In the genomic region with DNA sequence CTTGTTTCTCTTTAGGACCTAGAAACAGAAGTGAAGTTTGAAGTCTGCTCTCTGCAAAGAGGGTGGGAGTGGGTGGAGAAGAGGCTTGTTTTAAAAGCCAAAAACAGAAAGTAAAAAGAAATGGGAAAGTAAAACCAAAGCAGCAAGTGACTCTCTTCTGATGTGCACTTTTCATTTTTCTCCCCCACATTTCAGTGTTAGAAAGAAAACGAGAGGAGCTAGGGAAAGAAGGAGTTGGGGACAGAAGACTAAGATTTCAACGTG, we compare ENCODE assay signal across 9 cellular contexts. TPM values are rescaled to one million over a fixed set of nuclear protein-coding genes. Genes with fewer than 3 reads are reported as not detected.
DNase-seq lines count a peak whose midpoint lies in the region; ATAC-seq lines count a peak whose summit lies in the region.
"Had no signal": no experiment of that assay in that cellular context is flagged by ENCODE, and none has a peak within 500 bp of the region (broad histone marks: within the 10 kb centered on the region; RNA-seq: fewer than 3 reads in every experiment).

No MANE protein-coding gene starts in this region.

- H3K36me3 Mint-ChIP-seq in T-helper 1 cell treated with Interleukin-12 subunit alpha and Interleukin-12 subunit beta and Interleukin-4 antibody, amounts not matched to agents 30 μg/mL and 1 μg/mL, for 36 hours (ENCODE audit: low read depth): no peaks in the 10 kb centered on the region
- H3K36me3 Mint-ChIP-seq in activated naive CD8-positive, alpha-beta T cell treated with anti-CD3 and anti-CD28 coated beads, Interleukin-2, amount 50 U/mL, for 24 hours (ENCODE audit: low read depth): no peaks in the 10 kb centered on the region
- peaks cover 0 to 7% of the 10 kb centered on the region in 2 donors for H3K36me3 Mint-ChIP-seq in naive B cell

- DNase-seq in T-helper 1 cell: no peak
- DNase-seq in activated naive CD8-positive, alpha-beta T cell treated with anti-CD3 and anti-CD28 coated beads, Interleukin-2, amount 50 U/mL, for 24 hours: no peak
- no peak for DNase-seq in naive B cell
- DNase-seq in T-helper 9 cell: no peak
- no peak for DNase-seq in NCI-H82 (lab: John Stamatoyannopoulos, UW)
- DNase-seq in DMS53 treated with DMSO at 0.1 percent for 48 hours (lab: John Stamatoyannopoulos, UW; ENCODE audit: unreplicated experiment): no peak

- no peaks in the 10 kb centered on the region for H3K9me3 Mint-ChIP-seq in T-helper 1 cell treated with Interleukin-12 subunit alpha and Interleukin-12 subunit beta and Interleukin-4 antibody, amounts not matched to agents 30 μg/mL and 1 μg/mL, for 36 hours
- no peaks in the 10 kb centered on the region for H3K9me3 Mint-ChIP-seq in activated naive CD8-positive, alpha-beta T cell treated with anti-CD3 and anti-CD28 coated beads, Interleukin-2, amount 50 U/mL, for 24 hours
- H3K9me3 Mint-ChIP-seq in naive B cell: peaks cover 0 to 2% (median 0%) of the 10 kb centered on the region in 7 donors

- peaks cover 23% of the 10 kb centered on the region for H3K4me1 Mint-ChIP-seq in T-helper 1 cell treated with Interleukin-12 subunit alpha and Interleukin-12 subunit beta and Interleukin-4 antibody, amounts not matched to agents 30 μg/mL and 1 μg/mL, for 36 hours (ENCODE audit: low read depth)
- peaks cover 18% of the 10 kb centered on the region for H3K4me1 Mint-ChIP-seq in activated naive CD8-positive, alpha-beta T cell treated with anti-CD3 and anti-CD28 coated beads, Interleukin-2, amount 50 U/mL, for 24 hours
- H3K4me1 Mint-ChIP-seq in naive B cell: peaks cover 16 to 21% (median 20%) of the 10 kb centered on the region in 3 donors

- H3K4me3 Mint-ChIP-seq in T-helper 1 cell treated with Interleukin-12 subunit alpha and Interleukin-12 subunit beta and Interleukin-4 antibody, amounts not matched to agents 30 μg/mL and 1 μg/mL, for 36 hours: peak overlapping the region; percentile 83
- peak overlapping the region; percentile 70 for H3K4me3 Mint-ChIP-seq in activated naive CD8-positive, alpha-beta T cell treated with anti-CD3 and anti-CD28 coated beads, Interleukin-2, amount 50 U/mL, for 24 hours
- H3K4me3 Mint-ChIP-seq in naive B cell: peak overlapping the region; percentile 74 to 90 (median 82)

- ATAC-seq in HG02840 (IDR thresholded peaks at IDR 0.05; ENCODE audit: low FRiP score, unreplicated experiment) (peak; percentile 29), naive B cell (ENCODE audit: low read depth in 2 of 2) (no peak)
- peak; percentile 17 for ATAC-seq in activated naive CD8-positive, alpha-beta T cell treated with anti-CD3 and anti-CD28 coated beads, Interleukin-2, amount 50 U/mL, for 24 hours

- no peak overlapping the region for H3K27ac Mint-ChIP-seq in T-helper 1 cell treated with Interleukin-12 subunit alpha and Interleukin-12 subunit beta and Interleukin-4 antibody, amounts not matched to agents 30 μg/mL and 1 μg/mL, for 36 hours
- H3K27ac Mint-ChIP-seq in activated naive CD8-positive, alpha-beta T cell treated with anti-CD3 and anti-CD28 coated beads, Interleukin-2, amount 50 U/mL, for 24 hours: no peak overlapping the region
- peak overlapping the region in 1 of 6 donors; percentile 12 for H3K27ac Mint-ChIP-seq in naive B cell

- H3K27me3 Mint-ChIP-seq in T-helper 1 cell treated with Interleukin-12 subunit alpha and Interleukin-12 subunit beta and Interleukin-4 antibody, amounts not matched to agents 30 μg/mL and 1 μg/mL, for 36 hours (ENCODE audit: low read depth): peaks cover 47% of the 10 kb centered on the region
- peaks cover 40% of the 10 kb centered on the region for H3K27me3 Mint-ChIP-seq in activated naive CD8-positive, alpha-beta T cell treated with anti-CD3 and anti-CD28 coated beads, Interleukin-2, amount 50 U/mL, for 24 hours
- H3K27me3 Mint-ChIP-seq in naive B cell: peaks cover 25 to 53% (median 39%) of the 10 kb centered on the region in 3 donors

RNA-seq across cellular contexts. Expression of gene C6orf141, which starts 1.3 kb away (rescaled TPM):
- not detected for polyA plus RNA-seq in naive B cell (ENCODE audit: low read depth in 6 of 6)
- polyA plus RNA-seq: AG04450 had no signal

RNA-seq across cellular contexts. Expression of gene GLYATL3, which starts 52.1 kb away (rescaled TPM):
- not detected for polyA plus RNA-seq in naive B cell (ENCODE audit: low read depth in 6 of 6)
- polyA plus RNA-seq: AG04450 had no signal

Comparison
In these comparisons a context has a peak if more than half of its experiments do, and no peak if none do; other contexts are left out.
1. ATAC-seq: peak in HG02840 (single experiment) and activated naive CD8-positive, alpha-beta T cell treated with anti-CD3 and anti-CD28 coated beads, Interleukin-2, amount 50 U/mL, for 24 hours (single experiment); none in naive B cell (0 of 2).
2. Peak in every context shown above with its lines, with median percentiles within 50 percentile points of each other: H3K4me3 Mint-ChIP-seq.